10 cellular contexts compared by ENCODE assay signal in genomic region chrX:44400588-44400987, GRCh38. TPM values are rescaled to one million over a fixed set of nuclear protein-coding genes. Genes with fewer than 3 reads are reported as not detected.
DNase-seq lines count a peak whose midpoint lies in the region; ATAC-seq, FAIRE-seq and TF ChIP-seq lines count a peak whose summit lies in the region.
"Had no signal": no experiment of that assay in that cellular context is flagged by ENCODE, and none has a peak within 500 bp of the region (broad histone marks: within the 10 kb centered on the region; RNA-seq: fewer than 3 reads in every experiment).

No MANE protein-coding gene starts in this region.

- H3K27me3 Mint-ChIP-seq in Caco-2 (ENCODE audit: insufficient read depth, unreplicated experiment), result no peaks in the 10 kb centered on the region

- BruUV-seq in Caco-2 (replicated peaks; lab: Mats Ljungman, UMichigan), result no TSS peak

- POLR2A ChIA-PET in Caco-2 (lab: Charles Lee), result no interaction called here

- TF ChIP-seq EP300 in suprapubic skin (IDR thresholded peaks at IDR 0.05), result no peak

- 29% methylated on average over 4 of the region's 4 CpGs for WGBS in suprapubic skin

- peak; percentile 85 to 92 for ATAC-seq in activated naive CD4-positive, alpha-beta T cell treated with anti-CD3 and anti-CD28 coated beads, Interleukin-2, amount 50 U/mL, for 72 hours

- H3K9me3 Mint-ChIP-seq in activated naive CD4-positive, alpha-beta T cell treated with anti-CD3 and anti-CD28 coated beads, Interleukin-2, amount 50 U/mL, for 72 hours, result peaks cover 0 to 5% of the 10 kb centered on the region in 2 donors
- no peaks in the 10 kb centered on the region for H3K9me3 Mint-ChIP-seq in Caco-2 (ENCODE audit: unreplicated experiment)
- H3K9me3 Mint-ChIP-seq: T-helper 1 cell treated with Interleukin-12 subunit alpha and Interleukin-12 subunit beta and Interleukin-4 antibody, amounts not matched to agents 30 μg/mL and 1 μg/mL, for 36 hours had no signal

- CTCF ChIA-PET in Caco-2 (lab: Charles Lee), result no interaction called here

- H3K27ac Mint-ChIP-seq in activated naive CD4-positive, alpha-beta T cell treated with anti-CD3 and anti-CD28 coated beads, Interleukin-2, amount 50 U/mL, for 72 hours, result peak overlapping the region in 1 of 2 donors; percentile 29
- no peak overlapping the region for H3K27ac Mint-ChIP-seq in Caco-2 (ENCODE audit: unreplicated experiment)
- H3K27ac Mint-ChIP-seq: T-helper 1 cell treated with Interleukin-12 subunit alpha and Interleukin-12 subunit beta and Interleukin-4 antibody, amounts not matched to agents 30 μg/mL and 1 μg/mL, for 36 hours had no signal

- TF ChIP-seq CTCF in kidney (IDR thresholded peaks at IDR 0.05; ENCODE audit: borderline replicate concordance, extremely low read depth, insufficient read depth) (no peak), suprapubic skin (IDR thresholded peaks at IDR 0.05) (no peak), Caco-2 (IDR thresholded peaks at IDR 0.05; ENCODE audit: insufficient read depth in 1 of 2, low read depth in 1 of 2, low read length in 1 of 2, severe bottlenecking in 1 of 2, unreplicated experiment in 1 of 2) (no peak)

- H3K36me3 Mint-ChIP-seq in activated naive CD4-positive, alpha-beta T cell treated with anti-CD3 and anti-CD28 coated beads, Interleukin-2, amount 50 U/mL, for 72 hours, result peaks cover 5 to 6% of the 10 kb centered on the region in 2 donors
- no peaks in the 10 kb centered on the region for H3K36me3 Mint-ChIP-seq in Caco-2 (ENCODE audit: insufficient read depth, unreplicated experiment)

- no peak overlapping the region for H3K4me3 Mint-ChIP-seq in Caco-2 (ENCODE audit: unreplicated experiment)
- H3K4me3 Mint-ChIP-seq: T-helper 1 cell treated with Interleukin-12 subunit alpha and Interleukin-12 subunit beta and Interleukin-4 antibody, amounts not matched to agents 30 μg/mL and 1 μg/mL, for 36 hours had no signal

- intact Hi-C loops in kidney (cut with DNase I) (no loop called here), Caco-2 (cut with micrococcal nuclease; ENCODE audit: unreplicated experiment) (no loop called here)

- H3K4me1 Mint-ChIP-seq in Caco-2 (ENCODE audit: low read depth, unreplicated experiment), result no peaks in the 10 kb centered on the region

- no peak overlapping the region for H3K27ac ChIP-seq in kidney (ENCODE audit: low read depth in 2 of 2, low read length in 2 of 2)
- H3K27ac ChIP-seq in suprapubic skin, result no peak overlapping the region

- no peak for TF ChIP-seq POLR2A in suprapubic skin (IDR thresholded peaks at IDR 0.05)

- no peaks in the 10 kb centered on the region for H3K4me1 ChIP-seq in kidney (ENCODE audit: control insufficient read depth in 1 of 2, insufficient read depth in 1 of 2, low read depth in 1 of 2, low read length in 2 of 2)
- no peaks in the 10 kb centered on the region for H3K4me1 ChIP-seq in suprapubic skin
- H3K4me1 ChIP-seq in Caco-2, result no peaks in the 10 kb centered on the region

- H3K9ac ChIP-seq in kidney (ENCODE audit: low read length in 2 of 2), result no peak overlapping the region

- H3K27me3 ChIP-seq in suprapubic skin, result no peaks in the 10 kb centered on the region
- no peaks in the 10 kb centered on the region for H3K27me3 ChIP-seq in Caco-2 (replicated peaks; ENCODE audit: control insufficient read depth, insufficient read depth, low read length)

- peak; percentile 2 for DNase-seq in stimulated activated naive CD4-positive, alpha-beta T cell treated with Interleukin-2 at 50 U/mL for 16 hours (lab: John Stamatoyannopoulos, UW)
- DNase-seq in stimulated activated naive CD4-positive, alpha-beta T cell (lab: John Stamatoyannopoulos, UW), result no peak
- peak in 1 of 2 donors; percentile 22 for DNase-seq in activated naive CD4-positive, alpha-beta T cell treated with anti-CD3 and anti-CD28 coated beads, Interleukin-2, amount 50 U/mL, for 72 hours (ENCODE audit: low spot score in 2 of 2)
- DNase-seq in kidney (no peak), middle frontal gyrus (ENCODE audit: extremely low spot score, low spot score) (no peak), suprapubic skin (ENCODE audit: low spot score in 2 of 2) (no peak), Caco-2 (no peak), GM19239 (ENCODE audit: insufficient read length, low spot score) (no peak)
- DNase-seq: mesendoderm had no signal

- H3K36me3 ChIP-seq in kidney (ENCODE audit: control insufficient read depth in 1 of 2, insufficient read depth in 2 of 2, low read length in 2 of 2) (no peaks in the 10 kb centered on the region), suprapubic skin (no peaks in the 10 kb centered on the region), Caco-2 (ENCODE audit: control insufficient read depth, insufficient read depth, low read length) (no peaks in the 10 kb centered on the region)

- FAIRE-seq in kidney (lab: Jason Lieb, UNC) (peak; percentile 3), GM19239 (lab: Jason Lieb, UNC) (no peak)

- no peaks in the 10 kb centered on the region for H3K9me3 ChIP-seq in kidney (ENCODE audit: control insufficient read depth in 1 of 2, low read length in 2 of 2)
- no peaks in the 10 kb centered on the region for H3K9me3 ChIP-seq in suprapubic skin
- H3K9me3 ChIP-seq in Caco-2, result no peaks in the 10 kb centered on the region

- H3K4me3 ChIP-seq in kidney (ENCODE audit: low read length in 2 of 2) (no peak overlapping the region), suprapubic skin (no peak overlapping the region), Caco-2 (ENCODE audit: low read depth, low read length) (no peak overlapping the region)

RNA-seq across cellular contexts. Expression of gene EFHC2, which starts 57.1 kb away (rescaled TPM):
- total RNA-seq in activated naive CD4-positive, alpha-beta T cell treated with anti-CD3 and anti-CD28 coated beads, Interleukin-2, amount 50 U/mL, for 72 hours, result under 1 TPM; 0.41 TPM
- total RNA-seq in kidney, result 6.4 TPM
- 1.6 TPM for polyA plus RNA-seq in kidney (ENCODE audit: insufficient read depth, low read depth, low replicate concordance)
- 10 to 100 TPM in 2 of 4 donors, 1 to 10 TPM in 2; 5.1 to 16.1 (median 8.9) TPM for total RNA-seq in suprapubic skin
- total RNA-seq in Caco-2 (2022), result not detected in 2 replicates
